ENCODE assay signal across 11 cellular contexts in the genomic region with DNA sequence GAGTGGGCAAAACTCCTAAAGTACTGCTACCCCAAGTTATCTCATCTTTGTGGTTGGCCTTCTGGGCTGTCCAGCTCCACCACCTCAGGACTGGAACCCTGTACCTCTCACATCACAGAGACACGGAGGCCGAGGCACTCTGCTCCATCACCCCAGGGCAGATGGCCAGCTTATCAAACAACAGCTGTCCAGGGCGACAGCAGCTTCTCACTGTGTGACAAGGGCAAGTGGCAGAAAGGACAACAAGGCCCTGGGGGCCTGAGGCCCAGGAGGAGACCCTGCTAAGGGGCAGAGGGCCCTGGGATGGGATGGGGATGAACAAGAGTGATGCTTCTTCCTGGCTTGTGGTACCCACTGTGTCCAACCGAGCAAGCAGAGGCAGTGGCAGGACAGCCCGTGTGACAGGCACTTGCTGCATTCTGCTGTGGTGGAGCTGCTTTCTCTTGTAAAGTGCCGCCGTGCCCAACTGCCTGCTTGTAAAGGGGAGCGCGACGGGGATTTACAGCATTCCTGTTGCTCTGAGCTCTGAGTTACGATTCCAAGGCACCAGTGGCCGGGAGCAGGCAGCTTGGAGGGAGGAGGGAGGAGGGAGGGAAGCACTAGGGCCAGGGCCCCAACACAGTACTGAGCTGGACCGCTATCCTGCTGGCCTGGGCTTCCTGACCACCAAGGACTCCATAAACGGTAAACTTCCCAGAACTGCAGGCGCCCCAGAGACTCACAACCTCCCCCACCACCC.
DNase-seq lines count a peak whose midpoint lies in the region; ATAC-seq and TF ChIP-seq lines count a peak whose summit lies in the region.
"Had no signal": no experiment of that assay in that cellular context is flagged by ENCODE, and none has a peak within 500 bp of the region (broad histone marks: within the 10 kb centered on the region; RNA-seq: fewer than 3 reads in every experiment).

No MANE protein-coding gene starts in this region.

- peak in 1 of 8 donors; percentile 18 for ATAC-seq in heart right ventricle

- H3K27me3 ChIP-seq in heart right ventricle: no peaks in the 10 kb centered on the region

- H3K4me3 Mint-ChIP-seq in CD14-positive monocyte: no peak overlapping the region

- H3K4me1 ChIP-seq in heart right ventricle: peaks cover 20 to 86% (median 74%) of the 10 kb centered on the region in 9 donors

- peaks cover 0 to 6% of the 10 kb centered on the region in 2 donors for H3K36me3 Mint-ChIP-seq in CD14-positive monocyte

- peaks cover 0 to 4% (median 0%) of the 10 kb centered on the region in 9 donors for H3K36me3 ChIP-seq in heart right ventricle

- peak overlapping the region in 6 of 10 donors; percentile 7 to 73 (median 36) for H3K27ac ChIP-seq in heart right ventricle

- H3K4me3 ChIP-seq in heart right ventricle: no peak overlapping the region

- intact Hi-C loops in CD14-positive monocyte (cut with micrococcal nuclease): no loop called here
- intact Hi-C loops in heart right ventricle (cut with DNase I): no loop called here
- intact Hi-C loops in posterior vena cava (cut with DNase I): no loop called here

- 51 to 64% methylated on average over 15 of the region's 15 CpGs for WGBS in heart right ventricle, 2 donors

- peaks cover 64% of the 10 kb centered on the region for H3K4me1 Mint-ChIP-seq in CD14-positive monocyte

- peak overlapping the region in 4 of 7 donors; percentile 24 to 97 (median 76) for H3K27ac Mint-ChIP-seq in CD14-positive monocyte

- no peaks in the 10 kb centered on the region for H3K27me3 Mint-ChIP-seq in CD14-positive monocyte (ENCODE audit: low read depth in 3 of 3)

- TF ChIP-seq CTCF in CD14-positive monocyte (IDR thresholded peaks at IDR 0.05): no peak
- TF ChIP-seq CTCF in heart right ventricle (IDR thresholded peaks at IDR 0.05): no peak

- no peak for DNase-seq in CD14-positive monocyte (ENCODE audit: low spot score)
- DNase-seq in amniotic epithelial cell (ENCODE audit: low read depth): peak; percentile 45
- DNase-seq in heart right ventricle: no peak
- peak; percentile 60 for DNase-seq in posterior vena cava (ENCODE audit: low spot score)
- no peak for DNase-seq in NCI-H446 treated with DMSO at 0.1 percent for 48 hours (lab: John Stamatoyannopoulos, UW)
- DNase-seq in NCI-H146 (lab: John Stamatoyannopoulos, UW): no peak
- no peak for DNase-seq in occipital lobe (lab: John Stamatoyannopoulos, UW)
- DNase-seq in MV-4-11 (lab: John Stamatoyannopoulos, UW): no peak
- DNase-seq: activated CD4-positive, alpha-beta T cell treated with anti-CD3 and anti-CD28 coated beads, Interleukin-2, amount 50 U/mL, for 48 hours; NCI-H187 treated with DMSO at 0.1 percent for 48 hours; T-helper 1 cell had no signal

- H3K9me3 Mint-ChIP-seq in CD14-positive monocyte: no peaks in the 10 kb centered on the region

- no peaks in the 10 kb centered on the region for H3K9me3 ChIP-seq in heart right ventricle

Comparison
In these comparisons a context has a peak if more than half of its experiments do, and no peak if none do; other contexts are left out.
1. DNase-seq: peak in amniotic epithelial cell (single experiment) and posterior vena cava (single experiment); none in CD14-positive monocyte (single experiment), heart right ventricle (0 of 2), NCI-H446 treated with DMSO at 0.1 percent for 48 hours (single experiment), NCI-H146 (single experiment), occipital lobe (single experiment) and MV-4-11 (single experiment).